ENCODE assay signal across 12 cellular contexts in the genomic region with DNA sequence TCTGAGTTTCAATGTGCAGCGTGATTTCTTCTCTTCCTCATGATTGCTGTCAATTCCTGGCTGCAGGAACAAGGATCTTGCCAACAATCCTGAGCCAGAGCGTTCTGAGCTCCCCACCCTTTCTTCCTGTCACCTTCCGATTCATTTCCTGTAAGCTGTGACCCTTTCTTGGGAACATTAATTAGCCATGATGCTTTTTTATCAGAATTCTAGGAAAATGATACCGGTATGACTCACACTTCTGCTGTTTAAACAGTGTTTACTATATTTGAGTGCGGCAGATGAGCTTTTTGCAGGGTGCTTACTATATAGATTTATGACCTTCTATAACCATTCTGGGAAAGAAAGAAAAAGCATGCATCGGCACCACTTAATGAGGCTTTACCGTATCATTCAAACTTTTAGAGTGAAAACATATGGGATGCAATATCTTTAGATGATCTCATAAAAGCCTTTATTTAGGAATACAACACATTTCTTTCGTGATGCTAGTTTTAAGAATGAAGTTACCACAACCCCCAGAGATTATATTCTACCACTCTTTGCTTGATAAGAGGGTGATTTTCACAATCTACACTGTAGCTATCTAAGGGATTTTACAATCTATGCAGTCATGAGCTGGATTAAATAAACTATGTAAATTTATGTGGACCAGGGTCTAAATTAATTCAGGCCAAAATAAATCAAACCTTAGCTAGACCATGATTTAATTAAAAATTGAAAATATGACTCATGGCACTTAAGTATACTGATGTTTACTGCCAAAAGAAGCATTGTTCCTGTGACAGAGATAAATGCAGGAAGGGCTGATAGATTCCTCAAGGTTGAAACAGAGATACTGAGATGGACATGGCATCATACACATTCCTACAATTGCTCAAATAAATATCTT. TPM values are rescaled to one million over a fixed set of nuclear protein-coding genes. Genes with fewer than 3 reads are reported as not detected.
DNase-seq lines count a peak whose midpoint lies in the region; ATAC-seq and TF ChIP-seq lines count a peak whose summit lies in the region.
"Had no signal": no experiment of that assay in that cellular context is flagged by ENCODE, and none has a peak within 500 bp of the region (broad histone marks: within the 10 kb centered on the region; RNA-seq: fewer than 3 reads in every experiment).

No MANE protein-coding gene starts in this region.

- ATAC-seq in GM21360 (IDR thresholded peaks at IDR 0.05; ENCODE audit: unreplicated experiment) = no peak
- no peak for ATAC-seq in T-helper 17 cell

- H3K4me1 Mint-ChIP-seq in T-helper 17 cell = peaks cover 8% of the 10 kb centered on the region

- peaks cover 2% of the 10 kb centered on the region for H3K36me3 Mint-ChIP-seq in T-helper 17 cell (ENCODE audit: low read depth)

- peaks cover 62% of the 10 kb centered on the region for H3K27me3 Mint-ChIP-seq in T-helper 17 cell

- no peak overlapping the region for H3K4me3 Mint-ChIP-seq in T-helper 17 cell

- no peaks in the 10 kb centered on the region for H3K9me3 ChIP-seq in T-helper 17 cell (ENCODE audit: control insufficient read depth, low read length, poor library complexity, severe bottlenecking)

- no peak overlapping the region for H3K27ac Mint-ChIP-seq in T-helper 17 cell

- TF ChIP-seq CTCF in GM20000 (IDR thresholded peaks at IDR 0.05; ENCODE audit: extremely low read depth, missing control alignments) = no peak

- DNase-seq in ELR (ENCODE audit: low read depth) (peak; percentile 82), NCI-H2171 treated with DMSO at 0.1 percent for 48 hours (lab: John Stamatoyannopoulos, UW) (peak; percentile 67), dermis blood vessel endothelial cell (peak; percentile 82), renal cortical epithelial cell (ENCODE audit: low read depth) (peak; percentile 36), NCI-H2227 (lab: John Stamatoyannopoulos, UW; ENCODE audit: unreplicated experiment) (no peak), T-helper 17 cell (no peak), GM20000 (ENCODE audit: low spot score) (no peak)
- DNase-seq: activated CD4-positive, CD25-positive, alpha-beta regulatory T cell treated with anti-CD3 and anti-CD28 coated beads, Interleukin-2, amount 50 U/mL, for 72 hours; cerebellar nuclear complex; NCI-H1436 treated with DMSO at 0.1 percent for 48 hours had no signal

RNA-seq across cellular contexts. Expression of a gene that starts 38.0 kb away (rescaled TPM):
- total RNA-seq in dermis blood vessel endothelial cell = 24.2 and 30.0 TPM in 2 replicates
- total RNA-seq in renal cortical epithelial cell = 47.1 and 148 TPM in 2 replicates
- not detected for total RNA-seq in T-helper 17 cell
- total RNA-seq: HT-29 had no signal

Comparison
In these comparisons a context has a peak if more than half of its experiments do, and no peak if none do; other contexts are left out.
1. DNase-seq: peak in ELR (single experiment), NCI-H2171 treated with DMSO at 0.1 percent for 48 hours (single experiment), dermis blood vessel endothelial cell (single experiment) and renal cortical epithelial cell (single experiment); none in NCI-H2227 (single experiment), T-helper 17 cell (0 of 3) and GM20000 (single experiment).
2. RNA of a gene that starts 38.0 kb away (total RNA-seq): 47.1 to 148 TPM in renal cortical epithelial cell and 24.2 to 30.0 TPM in dermis blood vessel endothelial cell; not detected in T-helper 17 cell; every median in the first group is over 10 times any median in the second.